In genomic region chr6:6007311-6008113, GRCh38 we compare ENCODE assay signal across 9 cellular contexts. TPM values are rescaled to one million over a fixed set of nuclear protein-coding genes. Genes with fewer than 3 reads are reported as not detected.
DNase-seq lines count a peak whose midpoint lies in the region; ATAC-seq and TF ChIP-seq lines count a peak whose summit lies in the region.
"Had no signal": no experiment of that assay in that cellular context is flagged by ENCODE, and none has a peak within 500 bp of the region (broad histone marks: within the 10 kb centered on the region; RNA-seq: fewer than 3 reads in every experiment).

No MANE protein-coding gene starts in this region.

- peak; percentile 8 for ATAC-seq in SK-N-SH treated with all-trans-retinoic acid at 6 μM for 48 hours
- ATAC-seq in HG02759 (IDR thresholded peaks at IDR 0.05; ENCODE audit: unreplicated experiment): no peak

- H3K4me1 ChIP-seq in esophagus squamous epithelium (peaks cover 25 to 63% (median 32%) of the 10 kb centered on the region in 3 donors), neuronal stem cell (ENCODE audit: control insufficient read depth in 2 of 2, insufficient read depth in 1 of 2, low read depth in 1 of 2, low read length in 2 of 2) (peaks cover 12 to 17% of the 10 kb centered on the region in 2 donors)

- H3K23ac ChIP-seq in neuronal stem cell (ENCODE audit: low read depth, low read length, poor library complexity): no peak overlapping the region

- DNase-seq in NCI-H187 (lab: John Stamatoyannopoulos, UW) (peak; percentile 49 to 60), NCI-H187 treated with DMSO at 0.1 percent for 48 hours (lab: John Stamatoyannopoulos, UW) (no peak), esophagus squamous epithelium (lab: John Stamatoyannopoulos, UW) (no peak), neuronal stem cell (ENCODE audit: low spot score) (no peak), SIG-M5 (lab: John Stamatoyannopoulos, UW) (no peak)
- peak; percentile 73 for DNase-seq in Jurkat, Clone E6-1 (ENCODE audit: low read depth, low spot score)
- DNase-seq: DND-41 had no signal

- TF ChIP-seq POLR2A in esophagus squamous epithelium (IDR thresholded peaks at IDR 0.05): no peak

- H4K91ac ChIP-seq in neuronal stem cell (ENCODE audit: low read depth, low read length, poor library complexity): no peak overlapping the region

- no peak overlapping the region for H3K4ac ChIP-seq in neuronal stem cell (ENCODE audit: low read length)

- no peak for TF ChIP-seq CTCF in esophagus squamous epithelium (IDR thresholded peaks at IDR 0.05)

- no peak overlapping the region for H4K8ac ChIP-seq in neuronal stem cell (ENCODE audit: low read depth, low read length)

- peak overlapping the region; percentile 89 for H2AFZ ChIP-seq in neuronal stem cell (ENCODE audit: low read length)

- peak overlapping the region; percentile 73 for H3K9ac ChIP-seq in neuronal stem cell (ENCODE audit: low read depth, low read length, poor library complexity)

- no peak overlapping the region for H2BK5ac ChIP-seq in neuronal stem cell (ENCODE audit: low read length)

- H3K9me3 ChIP-seq in esophagus squamous epithelium (peaks cover 0 to 6% (median 3%) of the 10 kb centered on the region in 3 donors), neuronal stem cell (replicated peaks in 1 of 2; ENCODE audit: control insufficient read depth in 2 of 2, insufficient read depth in 1 of 2, low read depth in 1 of 2, low read length in 2 of 2) (no peaks in the 10 kb centered on the region)

- H3K18ac ChIP-seq in neuronal stem cell (ENCODE audit: low read length): peak overlapping the region; percentile 89

- H3K4me3 ChIP-seq in Jurkat, Clone E6-1 (ENCODE audit: low read length): peak overlapping the region; percentile 84
- H3K4me3 ChIP-seq in esophagus squamous epithelium (peak overlapping the region; percentile 13 to 64 (median 43)), neuronal stem cell (ENCODE audit: low read length in 2 of 2) (peak overlapping the region; percentile 38 to 74)

- H3K27ac ChIP-seq in esophagus squamous epithelium (peak overlapping the region; percentile 22 to 85 (median 66)), neuronal stem cell (replicated peaks; ENCODE audit: low read length) (peak overlapping the region; percentile 9)

- H3K79me1 ChIP-seq in neuronal stem cell (ENCODE audit: low read depth, low read length): no peaks in the 10 kb centered on the region

- H2BK120ac ChIP-seq in neuronal stem cell (ENCODE audit: low read depth, low read length): no peak overlapping the region

- H2BK15ac ChIP-seq in neuronal stem cell (ENCODE audit: low read length): no peak overlapping the region

- peak overlapping the region; percentile 97 for H3K4me2 ChIP-seq in neuronal stem cell (ENCODE audit: insufficient read depth, low read length, poor library complexity, severe bottlenecking)

- H3K36me3 ChIP-seq in esophagus squamous epithelium: no peaks in the 10 kb centered on the region
- H3K36me3 ChIP-seq in neuronal stem cell (replicated peaks in 1 of 2; ENCODE audit: control insufficient read depth in 2 of 2, insufficient read depth in 2 of 2, low read length in 2 of 2): no peaks in the 10 kb centered on the region

- no peak overlapping the region for H2BK12ac ChIP-seq in neuronal stem cell (ENCODE audit: low read length)

- intact Hi-C loops in esophagus squamous epithelium (cut with DNase I): no loop called here

- H3K27me3 ChIP-seq in esophagus squamous epithelium: peaks cover 25 to 98% (median 60%) of the 10 kb centered on the region in 4 donors
- peaks cover 6 to 80% (median 39%) of the 10 kb centered on the region in 3 experiments for H3K27me3 ChIP-seq in neuronal stem cell (ENCODE audit: control insufficient read depth in 3 of 3, insufficient read depth in 3 of 3, low read depth in 1 of 3, low read length in 3 of 3)

- no peak overlapping the region for H2AK5ac ChIP-seq in neuronal stem cell (ENCODE audit: low read depth, low read length)

- H3K14ac ChIP-seq in neuronal stem cell (ENCODE audit: low read length): peak overlapping the region; percentile 49

- WGBS in esophagus squamous epithelium, 2 donors: 5 to 8% methylated on average over 23 to 24 of the region's 60 CpGs
- no CpG with 5 or more reads among the region's 60 CpGs for WGBS in neuronal stem cell (ENCODE audit: extremely low coverage in 2 of 2, insufficient read length in 2 of 2, insufficient replicate concordance in 1 of 2), 2 donors

TF ChIP-seq in SK-N-SH treated with all-trans-retinoic acid at 6 μM for 48 hours, 23 proteins besides CTCF, POLR2A, EP300 and RAD21 (continues in another document):
- no peak for TF ChIP-seq ZNF565 (CRISPR knock-in tag; conservative IDR thresholded peaks at IDR 0.05; ENCODE audit: low read depth)
- no peak; the same call in 1 of the 2 replicates for TF ChIP-seq CSDC2 (CRISPR knock-in tag; IDR thresholded peaks at IDR 0.05)
- TF ChIP-seq OSR1 (CRISPR knock-in tag; IDR thresholded peaks at IDR 0.05): no peak
- no peak for TF ChIP-seq POU6F1 (CRISPR knock-in tag; IDR thresholded peaks at IDR 0.05; ENCODE audit: borderline replicate concordance, low read depth)
- no peak for TF ChIP-seq ZFP30 (CRISPR knock-in tag; IDR thresholded peaks at IDR 0.05)
- TF ChIP-seq ZNF8 (CRISPR knock-in tag; IDR thresholded peaks at IDR 0.05): no peak
- TF ChIP-seq RARB (CRISPR knock-in tag; IDR thresholded peaks at IDR 0.05): no peak
- TF ChIP-seq CREB5 (CRISPR knock-in tag; IDR thresholded peaks at IDR 0.05; ENCODE audit: low read depth): no peak
- no peak for TF ChIP-seq ESRRG (CRISPR knock-in tag; IDR thresholded peaks at IDR 0.05)
- no peak for TF ChIP-seq BACH2 (CRISPR knock-in tag; IDR thresholded peaks at IDR 0.05; ENCODE audit: borderline replicate concordance)
- TF ChIP-seq ISL1 (CRISPR knock-in tag; IDR thresholded peaks at IDR 0.05): no peak
- TF ChIP-seq CSRNP3 (CRISPR knock-in tag; IDR thresholded peaks at IDR 0.05): no peak
- no peak for TF ChIP-seq PATZ1 (CRISPR knock-in tag; IDR thresholded peaks at IDR 0.05; ENCODE audit: borderline replicate concordance)
- TF ChIP-seq TCF4 (CRISPR knock-in tag; IDR thresholded peaks at IDR 0.05; ENCODE audit: borderline replicate concordance): no peak
- no peak for TF ChIP-seq ZC3H10 (CRISPR knock-in tag; IDR thresholded peaks at IDR 0.05)
- TF ChIP-seq PPARA (CRISPR knock-in tag; IDR thresholded peaks at IDR 0.05; ENCODE audit: borderline replicate concordance): no peak
- no peak for TF ChIP-seq SNAI2 (CRISPR knock-in tag; IDR thresholded peaks at IDR 0.05)
- no peak for TF ChIP-seq ZFP3 (CRISPR knock-in tag; IDR thresholded peaks at IDR 0.05)

RNA-seq across cellular contexts. Expression of gene NRN1, which starts 0.8 kb away (rescaled TPM):
- 64.3 TPM for polyA plus RNA-seq in Jurkat, Clone E6-1 (2012; ENCODE audit: insufficient read depth, insufficient read length)
- total RNA-seq in esophagus squamous epithelium: 1 to 10 TPM in 2 of 4 donors, under 1 TPM in 2; 0.19 to 7.1 (median 3.7) TPM
- 2.6 TPM for polyA plus RNA-seq in neuronal stem cell (2013, experiment 1 of 2)
- polyA plus RNA-seq in neuronal stem cell (2013, experiment 2 of 2): 2.7 TPM

Comparison
In these comparisons a context has a peak if more than half of its experiments do, and no peak if none do; other contexts are left out.
1. DNase-seq: peak in NCI-H187 (2 of 2) and Jurkat, Clone E6-1 (single experiment); none in NCI-H187 treated with DMSO at 0.1 percent for 48 hours (single experiment), esophagus squamous epithelium (single experiment), neuronal stem cell (single experiment) and SIG-M5 (single experiment).
2. Peak in every context shown above with its lines, with median percentiles within 50 percentile points of each other: H3K4me3 ChIP-seq.